ENCODE assay signal across 10 cellular contexts in genomic region chr6:30447237-30447636, GRCh38. TPM values are rescaled to one million over a fixed set of nuclear protein-coding genes. Genes with fewer than 3 reads are reported as not detected.
DNase-seq lines count a peak whose midpoint lies in the region; ATAC-seq and TF ChIP-seq lines count a peak whose summit lies in the region.
"Had no signal": no experiment of that assay in that cellular context is flagged by ENCODE, and none has a peak within 500 bp of the region (broad histone marks: within the 10 kb centered on the region; RNA-seq: fewer than 3 reads in every experiment).

No MANE protein-coding gene starts in this region.

- peaks cover 80 to 99% (median 96%) of the 10 kb centered on the region in 3 donors for H3K27me3 Mint-ChIP-seq in CD14-positive monocyte (ENCODE audit: low read depth in 3 of 3)

- no peak overlapping the region for H2BK5ac ChIP-seq in mesendoderm (ENCODE audit: low read length)

- H2AK5ac ChIP-seq in mesendoderm (ENCODE audit: low read length), result no peak overlapping the region

- no peaks in the 10 kb centered on the region for H3K4me1 ChIP-seq in mesendoderm (ENCODE audit: control insufficient read depth, low read depth, low read length)

- H3K4ac ChIP-seq in mesendoderm (ENCODE audit: low read depth, low read length), result no peak overlapping the region

- no peak overlapping the region for H3K27ac Mint-ChIP-seq in CD14-positive monocyte
- H3K27ac Mint-ChIP-seq: activated CD4-positive, alpha-beta memory T cell treated with anti-CD3 and anti-CD28 coated beads, Interleukin-2, amount 10 ng/mL, durations not matched to agents 7 days and 5 days had no signal

- ATAC-seq in GM19023 (IDR thresholded peaks at IDR 0.05; ENCODE audit: unreplicated experiment), result no peak

- H3K9me3 Mint-ChIP-seq in CD14-positive monocyte, result peaks cover 0 to 22% (median 11%) of the 10 kb centered on the region in 7 donors
- H3K9me3 Mint-ChIP-seq: activated CD4-positive, alpha-beta memory T cell treated with anti-CD3 and anti-CD28 coated beads, Interleukin-2, amount 10 ng/mL, durations not matched to agents 7 days and 5 days had no signal

- H3K18ac ChIP-seq in mesendoderm (ENCODE audit: low read length), result no peak overlapping the region

- no peak overlapping the region for H4K5ac ChIP-seq in mesendoderm (ENCODE audit: low read length)

- no peak overlapping the region for H3K27ac ChIP-seq in mesendoderm (ENCODE audit: low read depth, low read length)

- no peaks in the 10 kb centered on the region for H3K36me3 ChIP-seq in mesendoderm (ENCODE audit: control insufficient read depth, insufficient read depth, low read length)

- peaks cover 0 to 17% of the 10 kb centered on the region in 2 donors for H3K36me3 Mint-ChIP-seq in CD14-positive monocyte

- intact Hi-C loops in CD14-positive monocyte (cut with micrococcal nuclease), result no loop called here

- H2BK120ac ChIP-seq in mesendoderm (ENCODE audit: low read depth, low read length), result no peak overlapping the region

- H2BK15ac ChIP-seq in mesendoderm (replicated peaks; ENCODE audit: low read depth), result no peak overlapping the region

- H3K79me1 ChIP-seq in mesendoderm (ENCODE audit: low read length), result no peaks in the 10 kb centered on the region

- H3K56ac ChIP-seq in mesendoderm (ENCODE audit: low read length), result no peak overlapping the region

- no peak for TF ChIP-seq CTCF in CD14-positive monocyte (IDR thresholded peaks at IDR 0.05)

- no CpG with 5 or more reads among the region's 2 CpGs for WGBS in mesendoderm (ENCODE audit: extremely low coverage, insufficient coverage, low lambda C conversion rate)

- no peak overlapping the region for H3K4me3 ChIP-seq in mesendoderm (ENCODE audit: low read length)

- H3K4me2 ChIP-seq in mesendoderm (ENCODE audit: low read length), result no peak overlapping the region

- peaks cover 16% of the 10 kb centered on the region for H3K27me3 ChIP-seq in mesendoderm (ENCODE audit: insufficient read depth, low read length, poor library complexity)

- no peak overlapping the region for H3K9ac ChIP-seq in mesendoderm (ENCODE audit: low read length)

- no peaks in the 10 kb centered on the region for H3K79me2 ChIP-seq in mesendoderm (ENCODE audit: control insufficient read depth, insufficient read depth, low read length)

- peaks cover 37% of the 10 kb centered on the region for H3K4me1 Mint-ChIP-seq in CD14-positive monocyte

- no peak overlapping the region for H3K23ac ChIP-seq in mesendoderm (ENCODE audit: low read length)

- DNase-seq in EL (peak; percentile 59), LHCN-M2 (ENCODE audit: low read depth) (peak; percentile 30), dermis blood vessel endothelial cell (peak; percentile 42), mesendoderm (peak; percentile 90), CD14-positive monocyte (ENCODE audit: low spot score) (no peak), OCI-M1 (lab: John Stamatoyannopoulos, UW) (no peak), DMS153 treated with DMSO at 0.1 percent for 48 hours (lab: John Stamatoyannopoulos, UW; ENCODE audit: unreplicated experiment) (no peak)
- DNase-seq: activated CD4-positive, alpha-beta memory T cell treated with anti-CD3 and anti-CD28 coated beads, Interleukin-2, amount 10 ng/mL, durations not matched to agents 7 days and 5 days; NCI-H226 had no signal

- peak overlapping the region in 1 of 2 donors; percentile 84 for H3K4me3 Mint-ChIP-seq in CD14-positive monocyte
- H3K4me3 Mint-ChIP-seq: activated CD4-positive, alpha-beta memory T cell treated with anti-CD3 and anti-CD28 coated beads, Interleukin-2, amount 10 ng/mL, durations not matched to agents 7 days and 5 days had no signal

- H4K8ac ChIP-seq in mesendoderm (ENCODE audit: low read depth, low read length), result no peak overlapping the region

RNA-seq across cellular contexts. Expression of gene HLA-E, which starts 42.1 kb away (rescaled TPM):
- total RNA-seq in LHCN-M2 (2014; rRNA removed), result 133 and 149 TPM in 2 replicates
- polyA plus RNA-seq in LHCN-M2 (2012), result 129 TPM
- total RNA-seq in dermis blood vessel endothelial cell, result 717 and 1,065 TPM in 2 replicates
- 13.9 TPM for polyA plus RNA-seq in mesendoderm (2013, experiment 1 of 2)
- 13.3 TPM for polyA plus RNA-seq in mesendoderm (2013, experiment 2 of 2)
- 100 to 1,000 TPM; 870 to 944 TPM for polyA plus RNA-seq in CD14-positive monocyte

Comparison
In these comparisons a context has a peak if more than half of its experiments do, and no peak if none do; other contexts are left out.
1. DNase-seq: peak in EL (single experiment), LHCN-M2 (single experiment), dermis blood vessel endothelial cell (single experiment) and mesendoderm (single experiment); none in CD14-positive monocyte (single experiment), OCI-M1 (single experiment) and DMS153 treated with DMSO at 0.1 percent for 48 hours (single experiment).